Comparison of ENCODE assay signal across 8 cellular contexts in genomic region chr9:131273146-131273545, GRCh38. TPM values are rescaled to one million over a fixed set of nuclear protein-coding genes. Genes with fewer than 3 reads are reported as not detected.
A peak's percentile ranks its signal among the peaks of the same experiment; 100 is the strongest.
DNase-seq lines count a peak whose midpoint lies in the region; ATAC-seq, FAIRE-seq and TF ChIP-seq lines count a peak whose summit lies in the region.
"Had no signal": no experiment of that assay in that cellular context is flagged by ENCODE, and none has a peak within 500 bp of the region (broad histone marks: within the 10 kb centered on the region; RNA-seq: fewer than 3 reads in every experiment).

No MANE protein-coding gene starts in this region.

- peaks cover 33% of the 10 kb centered on the region for H3K27me3 ChIP-seq in gastroesophageal sphincter

- WGBS in gastroesophageal sphincter (ENCODE audit: low coverage in 1 of 2), 2 donors = 70 to 86% methylated on average over 2 to 7 of the region's 15 CpGs

- H3K27ac ChIP-seq in gastroesophageal sphincter = peak overlapping the region in 3 of 4 donors; percentile 63 to 79 (median 64)
- no peak overlapping the region for H3K27ac ChIP-seq in caudate nucleus (ENCODE audit: low read depth, low read length)
- H3K27ac ChIP-seq: SJSA1 had no signal

- H3K9me3 ChIP-seq in gastroesophageal sphincter = no peaks in the 10 kb centered on the region
- H3K9me3 ChIP-seq: SJSA1 had no signal

- peaks cover 0 to 39% (median 0%) of the 10 kb centered on the region in 3 donors for H3K4me1 ChIP-seq in gastroesophageal sphincter

- no peak for TF ChIP-seq EP300 in gastroesophageal sphincter (IDR thresholded peaks at IDR 0.05)

- DNase-seq in GM12891 (ENCODE audit: insufficient read length, low spot score) = no peak
- peak; percentile 78 for DNase-seq in OCI-M1 (lab: John Stamatoyannopoulos, UW)
- DNase-seq in stimulated activated CD8-positive, alpha-beta memory T cell treated with anti-CD3 and anti-CD28 coated beads, Interleukin-4, amount 100 ng/mL, for 48 hours = peak; percentile 57
- DNase-seq in caudate nucleus (lab: John Stamatoyannopoulos, UW) = no peak

- no peak for TF ChIP-seq CTCF in gastroesophageal sphincter (IDR thresholded peaks at IDR 0.05)

- peak overlapping the region in 1 of 2 donors; percentile 76 for H3K4me3 ChIP-seq in gastroesophageal sphincter
- H3K4me3 ChIP-seq: SJSA1 had no signal

- peak; percentile 59 for FAIRE-seq in GM12891 (lab: Jason Lieb, UNC)

- H3K36me3 ChIP-seq in gastroesophageal sphincter = no peaks in the 10 kb centered on the region
- H3K36me3 ChIP-seq: SJSA1 had no signal

- ATAC-seq in gastroesophageal sphincter = no peak
- ATAC-seq in HG03342 (IDR thresholded peaks at IDR 0.05; ENCODE audit: unreplicated experiment) = no peak
- ATAC-seq in HG02840 (IDR thresholded peaks at IDR 0.05; ENCODE audit: low FRiP score, unreplicated experiment) = no peak

- TF ChIP-seq POLR2A in GM12891 (IDR thresholded peaks at IDR 0.05; ENCODE audit: low read depth, low read length) (no peak), gastroesophageal sphincter (IDR thresholded peaks at IDR 0.05) (no peak)

TF ChIP-seq in GM12891, 5 proteins besides CTCF, POLR2A, EP300 and RAD21:
- TF ChIP-seq POLR2AphosphoS5 (IDR thresholded peaks at IDR 0.05; ENCODE audit: low read depth, low read length) (no peak), POU2F2 (IDR thresholded peaks at IDR 0.05; ENCODE audit: low read depth, low read length) (no peak)

RNA-seq across cellular contexts. Expression of gene FAM78A, which starts 3.2 kb away (rescaled TPM):
- 11.3 TPM for polyA plus RNA-seq in GM12891 (2012; ENCODE audit: low read depth, missing spikeins)
- total RNA-seq in gastroesophageal sphincter = 1 to 10 TPM in 3 of 4 donors, under 1 TPM in 1; 0.78 to 5.4 (median 2.9) TPM

RNA-seq across cellular contexts. Expression of gene PLPP7, which starts 16.4 kb away (rescaled TPM):
- 0.19 TPM for polyA plus RNA-seq in GM12891 (2012; ENCODE audit: low read depth, missing spikeins)
- 10 to 100 TPM in 3 of 4 donors, 1 to 10 TPM in 1; 9.7 to 21.1 (median 12.0) TPM for total RNA-seq in gastroesophageal sphincter

Comparison
In these comparisons a context has a peak if more than half of its experiments do, and no peak if none do; other contexts are left out.
1. DNase-seq: peak in OCI-M1 (single experiment) and stimulated activated CD8-positive, alpha-beta memory T cell treated with anti-CD3 and anti-CD28 coated beads, Interleukin-4, amount 100 ng/mL, for 48 hours (single experiment); none in GM12891 (single experiment) and caudate nucleus (0 of 61).